ENCODE assay signal across 23 cellular contexts in the genomic region with DNA sequence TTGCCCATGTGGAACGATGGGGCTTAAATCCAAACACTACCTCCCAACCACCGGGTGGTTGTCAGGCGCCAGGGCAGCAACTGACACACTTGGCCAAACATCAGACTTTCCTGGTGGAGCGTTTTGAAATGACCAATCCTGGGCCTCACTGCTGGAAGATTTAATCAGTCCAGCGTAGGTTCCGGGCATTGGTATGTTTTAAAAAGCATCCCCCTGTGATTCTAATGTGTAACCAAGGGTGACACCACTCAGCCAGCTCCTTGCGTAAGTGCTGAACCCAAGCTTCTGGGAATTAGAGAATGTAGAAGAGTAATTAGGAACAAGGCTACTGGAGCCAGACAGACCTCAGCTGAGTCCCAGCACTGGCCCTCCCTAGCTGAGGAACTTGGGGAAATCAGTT. TPM values are rescaled to one million over a fixed set of nuclear protein-coding genes. Genes with fewer than 3 reads are reported as not detected.
DNase-seq lines count a peak whose midpoint lies in the region; ATAC-seq, FAIRE-seq and TF ChIP-seq lines count a peak whose summit lies in the region.
"Had no signal": no experiment of that assay in that cellular context is flagged by ENCODE, and none has a peak within 500 bp of the region (broad histone marks: within the 10 kb centered on the region; RNA-seq: fewer than 3 reads in every experiment).

No MANE protein-coding gene starts in this region.

- CTCF ChIA-PET in activated CD8-positive, alpha-beta T cell treated with anti-CD3 and anti-CD28 coated beads for 36 hours (lab: Charles Lee) = no interaction called here

- TF ChIP-seq CTCF in kidney (IDR thresholded peaks at IDR 0.05; ENCODE audit: borderline replicate concordance, extremely low read depth, insufficient read depth) (no peak), GM20000 (IDR thresholded peaks at IDR 0.05; ENCODE audit: extremely low read depth, missing control alignments) (no peak)
- no peak for TF ChIP-seq CTCF in activated CD8-positive, alpha-beta T cell treated with anti-CD3 and anti-CD28 coated beads for 36 hours (IDR thresholded peaks at IDR 0.05)

- POLR2A ChIA-PET in activated CD8-positive, alpha-beta T cell treated with anti-CD3 and anti-CD28 coated beads for 36 hours (lab: Charles Lee) = no interaction called here

- no peaks in the 10 kb centered on the region for H3K9me3 ChIP-seq in kidney (ENCODE audit: control insufficient read depth in 1 of 2, low read length in 2 of 2)
- H3K9me3 ChIP-seq: colonic mucosa, esophagus muscularis mucosa, spleen had no signal

- H3K4me1 Mint-ChIP-seq in activated CD8-positive, alpha-beta T cell treated with anti-CD3 and anti-CD28 coated beads for 36 hours (ENCODE audit: low read depth) = no peaks in the 10 kb centered on the region
- H3K4me1 Mint-ChIP-seq: activated naive CD8-positive, alpha-beta T cell treated with anti-CD3 and anti-CD28 coated beads, Interleukin-2, amount 10 ng/mL, durations not matched to agents 7 days and 5 days; CD14-positive monocyte; stimulated activated memory B cell treated with anti-CD40 and anti-IgM and Interleukin-4, amounts not matched to agents 10 μg/mL and 1 μg/mL and 100 μg/mL, for 72 hours had no signal

- no peaks in the 10 kb centered on the region for H3K36me3 Mint-ChIP-seq in activated CD8-positive, alpha-beta T cell treated with anti-CD3 and anti-CD28 coated beads for 36 hours (ENCODE audit: low read depth)
- H3K36me3 Mint-ChIP-seq: activated CD4-positive, alpha-beta memory T cell treated with anti-CD3 and anti-CD28 coated beads for 36 hours; activated naive CD8-positive, alpha-beta T cell treated with anti-CD3 and anti-CD28 coated beads, Interleukin-2, amount 10 ng/mL, durations not matched to agents 7 days and 5 days; CD14-positive monocyte; stimulated activated memory B cell treated with anti-CD40 and anti-IgM and Interleukin-4, amounts not matched to agents 10 μg/mL and 1 μg/mL and 100 μg/mL, for 72 hours had no signal

- ATAC-seq in activated CD8-positive, alpha-beta T cell treated with anti-CD3 and anti-CD28 coated beads for 36 hours = no peak
- ATAC-seq: stimulated activated memory B cell treated with anti-CD40 and anti-IgM and Interleukin-4, amounts not matched to agents 10 μg/mL and 1 μg/mL and 100 μg/mL, for 72 hours had no signal

- H3K9me3 Mint-ChIP-seq in activated CD8-positive, alpha-beta T cell treated with anti-CD3 and anti-CD28 coated beads for 36 hours = no peaks in the 10 kb centered on the region
- H3K9me3 Mint-ChIP-seq: activated CD4-positive, alpha-beta memory T cell treated with anti-CD3 and anti-CD28 coated beads for 36 hours; activated naive CD8-positive, alpha-beta T cell treated with anti-CD3 and anti-CD28 coated beads, Interleukin-2, amount 10 ng/mL, durations not matched to agents 7 days and 5 days; stimulated activated memory B cell treated with anti-CD40 and anti-IgM and Interleukin-4, amounts not matched to agents 10 μg/mL and 1 μg/mL and 100 μg/mL, for 72 hours had no signal

- peaks cover 0 to 8% of the 10 kb centered on the region in 2 donors for H3K4me1 ChIP-seq in kidney (ENCODE audit: control insufficient read depth in 1 of 2, insufficient read depth in 1 of 2, low read depth in 1 of 2, low read length in 2 of 2)
- H3K4me1 ChIP-seq: colonic mucosa, esophagus muscularis mucosa, spleen had no signal

- no peak overlapping the region for H3K9ac ChIP-seq in kidney (ENCODE audit: low read length in 2 of 2)

- no peak overlapping the region for H3K27ac Mint-ChIP-seq in activated CD8-positive, alpha-beta T cell treated with anti-CD3 and anti-CD28 coated beads for 36 hours
- H3K27ac Mint-ChIP-seq: activated CD4-positive, alpha-beta memory T cell treated with anti-CD3 and anti-CD28 coated beads for 36 hours; activated naive CD8-positive, alpha-beta T cell treated with anti-CD3 and anti-CD28 coated beads, Interleukin-2, amount 10 ng/mL, durations not matched to agents 7 days and 5 days; CD14-positive monocyte; HFFc6; stimulated activated memory B cell treated with anti-CD40 and anti-IgM and Interleukin-4, amounts not matched to agents 10 μg/mL and 1 μg/mL and 100 μg/mL, for 72 hours had no signal

- DNase-seq in Caki2 (ENCODE audit: low read depth) = peak; percentile 98
- DNase-seq in astrocyte of the hippocampus (ENCODE audit: low read depth, low spot score) = peak; percentile 34
- peak; percentile 90 for DNase-seq in kidney
- peak; percentile 27 for DNase-seq in retina
- DNase-seq in MV-4-11 (lab: John Stamatoyannopoulos, UW) = no peak
- DNase-seq in GM20000 (ENCODE audit: low spot score) = no peak
- DNase-seq in activated CD8-positive, alpha-beta T cell treated with anti-CD3 and anti-CD28 coated beads for 36 hours = no peak
- no peak for DNase-seq in activated CD8-positive, alpha-beta memory T cell treated with anti-CD3 and anti-CD28 coated beads, Interleukin-2, amount 50 U/mL, for 4 hours
- DNase-seq: activated CD4-positive, alpha-beta memory T cell treated with anti-CD3 and anti-CD28 coated beads for 36 hours; activated CD4-positive, CD25-positive, alpha-beta regulatory T cell; activated effector memory CD4-positive, alpha-beta T cell treated with Interleukin-2 at 50 U/mL for 16 hours; activated naive CD8-positive, alpha-beta T cell treated with anti-CD3 and anti-CD28 coated beads, Interleukin-2, amount 10 ng/mL, durations not matched to agents 7 days and 5 days; colonic mucosa; HFFc6; islet precursor cell; mesenchymal stem cell; NCI-H1417 treated with DMSO at 0.1 percent for 48 hours; NCI-H524; spleen; stimulated activated CD4-positive, alpha-beta T cell treated with anti-CD3 and anti-CD28 coated beads, Interleukin-4, amount 100 ng/mL, for 1 hour had no signal

- H3K27me3 Mint-ChIP-seq in activated CD8-positive, alpha-beta T cell treated with anti-CD3 and anti-CD28 coated beads for 36 hours = peaks cover 3% of the 10 kb centered on the region

- H3K27ac ChIP-seq in kidney (ENCODE audit: low read depth in 2 of 2, low read length in 2 of 2) = peak overlapping the region; percentile 51 to 68
- H3K27ac ChIP-seq: colonic mucosa, esophagus muscularis mucosa, spleen had no signal

- no peaks in the 10 kb centered on the region for H3K36me3 ChIP-seq in kidney (ENCODE audit: control insufficient read depth in 1 of 2, insufficient read depth in 2 of 2, low read length in 2 of 2)
- H3K36me3 ChIP-seq: colonic mucosa, esophagus muscularis mucosa, spleen had no signal

- no peak overlapping the region for H3K4me3 Mint-ChIP-seq in activated CD8-positive, alpha-beta T cell treated with anti-CD3 and anti-CD28 coated beads for 36 hours
- H3K4me3 Mint-ChIP-seq: activated CD4-positive, alpha-beta memory T cell treated with anti-CD3 and anti-CD28 coated beads for 36 hours; activated naive CD8-positive, alpha-beta T cell treated with anti-CD3 and anti-CD28 coated beads, Interleukin-2, amount 10 ng/mL, durations not matched to agents 7 days and 5 days; HFFc6; stimulated activated memory B cell treated with anti-CD40 and anti-IgM and Interleukin-4, amounts not matched to agents 10 μg/mL and 1 μg/mL and 100 μg/mL, for 72 hours had no signal

- no peak for FAIRE-seq in kidney (lab: Jason Lieb, UNC)

- in situ Hi-C loops in Caki2 (cut with HindIII; ENCODE audit: low pct_unique_long_range_greater_than_20kb, low sequenced_read_pairs) = no loop called here

- intact Hi-C loops in kidney (cut with DNase I) = no loop called here
- intact Hi-C loops in activated CD8-positive, alpha-beta T cell treated with anti-CD3 and anti-CD28 coated beads for 36 hours (cut with micrococcal nuclease) = no loop called here

- no peak overlapping the region for H3K4me3 ChIP-seq in kidney (ENCODE audit: low read length in 2 of 2)
- H3K4me3 ChIP-seq: colonic mucosa, esophagus muscularis mucosa, spleen had no signal

RNA-seq across cellular contexts. Expression of a gene that starts 44.8 kb away (rescaled TPM):
- total RNA-seq in Caki2 (2014; rRNA removed; shearing (Covaris generic); ENCODE audit: low replicate concordance) = 7.0 and 9.7 TPM in 2 replicates
- 60.8 TPM for total RNA-seq in kidney
- polyA plus RNA-seq in kidney (ENCODE audit: insufficient read depth, low read depth, low replicate concordance) = 17.4 TPM
- total RNA-seq in activated CD8-positive, alpha-beta T cell treated with anti-CD3 and anti-CD28 coated beads for 36 hours = 1 to 10 TPM; 1.7 to 1.9 TPM
- polyA plus RNA-seq: CD14-positive monocyte had no signal

Comparison
In these comparisons a context has a peak if more than half of its experiments do, and no peak if none do; other contexts are left out.
1. DNase-seq: peak in Caki2 (single experiment), astrocyte of the hippocampus (single experiment), kidney (single experiment) and retina (single experiment); none in MV-4-11 (single experiment), GM20000 (single experiment), activated CD8-positive, alpha-beta T cell treated with anti-CD3 and anti-CD28 coated beads for 36 hours (single experiment) and activated CD8-positive, alpha-beta memory T cell treated with anti-CD3 and anti-CD28 coated beads, Interleukin-2, amount 50 U/mL, for 4 hours (single experiment).